In the genomic region with DNA sequence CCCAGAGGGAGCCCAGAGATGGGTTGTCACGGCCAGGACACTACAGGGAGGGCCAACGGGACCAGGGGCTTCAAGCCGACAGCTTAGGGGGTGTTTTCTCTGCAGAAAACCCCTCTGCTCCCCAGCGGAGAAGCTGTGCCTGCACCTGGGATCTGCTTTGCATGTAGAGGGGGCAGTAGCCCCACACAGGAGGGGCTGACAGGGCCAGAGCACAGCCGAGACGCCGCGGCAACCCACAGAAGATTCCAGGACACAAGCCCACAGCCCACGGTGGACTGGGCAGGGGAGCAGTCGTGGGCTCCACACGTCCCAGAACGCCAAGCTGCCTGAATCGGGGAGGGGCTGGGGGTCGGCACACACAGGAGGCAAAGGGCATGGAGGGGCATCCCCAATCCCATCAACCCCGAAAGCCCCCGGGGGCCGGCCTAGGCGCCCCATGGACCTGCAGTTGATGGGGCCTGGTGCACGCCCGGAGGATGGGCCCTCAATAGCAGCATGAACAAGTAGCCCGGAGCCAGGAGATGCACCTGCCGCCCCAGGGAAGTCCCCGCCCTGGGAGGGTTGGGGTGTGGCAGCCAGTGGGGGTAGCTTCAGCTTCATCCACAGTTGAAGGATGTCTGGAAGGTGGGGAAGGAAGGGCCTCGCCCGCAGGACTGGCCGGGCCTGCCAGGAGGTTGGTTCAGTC, we compare ENCODE assay signal across 2 cellular contexts.
TF ChIP-seq lines count a peak whose summit lies in the region.

No MANE protein-coding gene starts in this region.

TF ChIP-seq in SK-N-SH, 30 proteins besides CTCF, POLR2A, EP300 and RAD21:
- TF ChIP-seq NFIC (IDR thresholded peaks at IDR 0.05; ENCODE audit: borderline replicate concordance): no peak

TF ChIP-seq in SK-N-SH treated with all-trans-retinoic acid at 6 μM for 48 hours, 23 proteins besides CTCF, POLR2A, EP300 and RAD21:
- TF ChIP-seq ZNF565 (CRISPR knock-in tag; conservative IDR thresholded peaks at IDR 0.05; ENCODE audit: low read depth): no peak
- no peak for TF ChIP-seq ZFP30 (CRISPR knock-in tag; IDR thresholded peaks at IDR 0.05)
- TF ChIP-seq ISL1 (CRISPR knock-in tag; IDR thresholded peaks at IDR 0.05): no peak
- TF ChIP-seq RARB (CRISPR knock-in tag; IDR thresholded peaks at IDR 0.05): no peak
- TF ChIP-seq GLIS3 (CRISPR knock-in tag; IDR thresholded peaks at IDR 0.05): no peak
- TF ChIP-seq, protein P1, sequence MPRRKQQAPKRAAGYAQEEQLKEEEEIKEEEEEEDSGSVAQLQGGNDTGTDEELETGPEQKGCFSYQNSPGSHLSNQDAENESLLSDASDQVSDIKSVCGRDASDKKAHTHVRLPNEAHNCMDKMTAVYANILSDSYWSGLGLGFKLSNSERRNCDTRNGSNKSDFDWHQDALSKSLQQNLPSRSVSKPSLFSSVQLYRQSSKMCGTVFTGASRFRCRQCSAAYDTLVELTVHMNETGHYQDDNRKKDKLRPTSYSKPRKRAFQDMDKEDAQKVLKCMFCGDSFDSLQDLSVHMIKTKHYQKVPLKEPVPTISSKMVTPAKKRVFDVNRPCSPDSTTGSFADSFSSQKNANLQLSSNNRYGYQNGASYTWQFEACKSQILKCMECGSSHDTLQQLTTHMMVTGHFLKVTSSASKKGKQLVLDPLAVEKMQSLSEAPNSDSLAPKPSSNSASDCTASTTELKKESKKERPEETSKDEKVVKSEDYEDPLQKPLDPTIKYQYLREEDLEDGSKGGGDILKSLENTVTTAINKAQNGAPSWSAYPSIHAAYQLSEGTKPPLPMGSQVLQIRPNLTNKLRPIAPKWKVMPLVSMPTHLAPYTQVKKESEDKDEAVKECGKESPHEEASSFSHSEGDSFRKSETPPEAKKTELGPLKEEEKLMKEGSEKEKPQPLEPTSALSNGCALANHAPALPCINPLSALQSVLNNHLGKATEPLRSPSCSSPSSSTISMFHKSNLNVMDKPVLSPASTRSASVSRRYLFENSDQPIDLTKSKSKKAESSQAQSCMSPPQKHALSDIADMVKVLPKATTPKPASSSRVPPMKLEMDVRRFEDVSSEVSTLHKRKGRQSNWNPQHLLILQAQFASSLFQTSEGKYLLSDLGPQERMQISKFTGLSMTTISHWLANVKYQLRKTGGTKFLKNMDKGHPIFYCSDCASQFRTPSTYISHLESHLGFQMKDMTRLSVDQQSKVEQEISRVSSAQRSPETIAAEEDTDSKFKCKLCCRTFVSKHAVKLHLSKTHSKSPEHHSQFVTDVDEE (CRISPR knock-in tag; IDR thresholded peaks at IDR 0.05): no peak
- TF ChIP-seq, protein P2, sequence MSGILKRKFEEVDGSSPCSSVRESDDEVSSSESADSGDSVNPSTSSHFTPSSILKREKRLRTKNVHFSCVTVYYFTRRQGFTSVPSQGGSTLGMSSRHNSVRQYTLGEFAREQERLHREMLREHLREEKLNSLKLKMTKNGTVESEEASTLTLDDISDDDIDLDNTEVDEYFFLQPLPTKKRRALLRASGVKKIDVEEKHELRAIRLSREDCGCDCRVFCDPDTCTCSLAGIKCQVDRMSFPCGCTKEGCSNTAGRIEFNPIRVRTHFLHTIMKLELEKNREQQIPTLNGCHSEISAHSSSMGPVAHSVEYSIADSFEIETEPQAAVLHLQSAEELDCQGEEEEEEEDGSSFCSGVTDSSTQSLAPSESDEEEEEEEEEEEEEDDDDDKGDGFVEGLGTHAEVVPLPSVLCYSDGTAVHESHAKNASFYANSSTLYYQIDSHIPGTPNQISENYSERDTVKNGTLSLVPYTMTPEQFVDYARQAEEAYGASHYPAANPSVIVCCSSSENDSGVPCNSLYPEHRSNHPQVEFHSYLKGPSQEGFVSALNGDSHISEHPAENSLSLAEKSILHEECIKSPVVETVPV (CRISPR knock-in tag; IDR thresholded peaks at IDR 0.05): no peak
- no peak for TF ChIP-seq ZFP3 (CRISPR knock-in tag; IDR thresholded peaks at IDR 0.05)
